ENCODE assay signal across 1 cellular context in the genomic region with DNA sequence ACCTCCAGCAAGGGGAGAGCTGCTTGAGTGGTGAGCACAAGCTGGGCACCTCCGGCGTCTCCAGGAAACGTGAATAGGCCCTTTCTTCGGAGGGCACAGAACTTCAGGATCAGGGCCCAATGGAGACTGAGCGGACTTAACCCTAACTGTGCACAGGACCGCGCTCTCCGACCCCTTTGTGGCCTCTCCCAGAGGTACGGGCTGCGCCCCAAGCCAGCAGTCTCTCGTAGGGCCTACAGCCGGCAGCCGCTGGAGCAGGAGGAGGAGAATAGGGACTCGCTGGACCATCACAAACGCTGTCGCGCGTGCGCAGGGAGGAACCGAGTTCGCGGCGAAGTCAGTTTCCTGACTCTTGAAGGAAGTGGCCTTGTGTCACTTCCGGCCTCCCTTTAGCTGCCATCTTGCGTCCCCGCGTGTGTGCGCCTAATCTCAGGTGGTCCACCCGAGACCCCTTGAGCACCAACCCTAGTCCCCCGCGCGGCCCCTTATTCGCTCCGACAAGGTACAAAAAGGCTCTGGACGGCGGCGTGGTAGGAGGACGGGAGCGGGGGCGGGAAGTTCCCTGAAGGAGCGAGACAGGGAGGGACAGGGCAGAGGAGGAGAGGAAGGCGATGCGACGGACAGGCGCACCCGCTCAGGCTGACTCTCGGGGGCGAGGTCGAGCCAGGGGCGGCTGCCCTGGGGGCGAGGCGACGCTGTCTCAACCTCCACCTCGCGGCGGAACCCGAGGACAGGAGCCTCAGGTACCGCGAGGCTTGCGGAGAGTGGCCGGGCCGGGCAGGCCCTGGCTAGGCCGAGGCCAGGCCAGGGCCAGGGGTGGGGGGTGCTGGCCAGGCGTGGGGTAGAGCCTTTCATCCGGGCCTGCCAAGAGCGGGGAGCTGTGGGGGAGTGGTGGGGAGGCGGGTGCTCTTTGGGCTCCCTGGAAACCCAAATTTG.
A peak's percentile ranks its signal among the peaks of the same experiment; 100 is the strongest.
TF ChIP-seq lines count a peak whose summit lies in the region.

TSS of gene BTF3 (plus strand) at position 386 of the 936 bp plus-strand sequence. CDS start at position 612, 226 bp downstream.

TF ChIP-seq in K562, 482 proteins besides CTCF, POLR2A, EP300 and RAD21 (continued from another document and continues in another):
- TF ChIP-seq, protein P1, sequence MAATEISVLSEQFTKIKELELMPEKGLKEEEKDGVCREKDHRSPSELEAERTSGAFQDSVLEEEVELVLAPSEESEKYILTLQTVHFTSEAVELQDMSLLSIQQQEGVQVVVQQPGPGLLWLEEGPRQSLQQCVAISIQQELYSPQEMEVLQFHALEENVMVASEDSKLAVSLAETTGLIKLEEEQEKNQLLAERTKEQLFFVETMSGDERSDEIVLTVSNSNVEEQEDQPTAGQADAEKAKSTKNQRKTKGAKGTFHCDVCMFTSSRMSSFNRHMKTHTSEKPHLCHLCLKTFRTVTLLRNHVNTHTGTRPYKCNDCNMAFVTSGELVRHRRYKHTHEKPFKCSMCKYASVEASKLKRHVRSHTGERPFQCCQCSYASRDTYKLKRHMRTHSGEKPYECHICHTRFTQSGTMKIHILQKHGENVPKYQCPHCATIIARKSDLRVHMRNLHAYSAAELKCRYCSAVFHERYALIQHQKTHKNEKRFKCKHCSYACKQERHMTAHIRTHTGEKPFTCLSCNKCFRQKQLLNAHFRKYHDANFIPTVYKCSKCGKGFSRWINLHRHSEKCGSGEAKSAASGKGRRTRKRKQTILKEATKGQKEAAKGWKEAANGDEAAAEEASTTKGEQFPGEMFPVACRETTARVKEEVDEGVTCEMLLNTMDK (IDR thresholded peaks at IDR 0.05; ENCODE audit: borderline replicate concordance, insufficient read depth, low read depth, low read length, poor library complexity, severe bottlenecking): no peak
- TF ChIP-seq HSF4 (CRISPR knock-in tag; IDR thresholded peaks at IDR 0.05; ENCODE audit: borderline replicate concordance) (no peak), MNT (conservative IDR thresholded peaks at IDR 0.05) (peak; percentile 70 to 76), ID3 (CRISPR knock-in tag; IDR thresholded peaks at IDR 0.05) (no peak), ID3 (tag; IDR thresholded peaks at IDR 0.05) (peak; percentile 76; the same call in 1 of the 2 replicates), PTBP1 (IDR thresholded peaks at IDR 0.05; ENCODE audit: low read depth, low read length) (no peak), HMG20A (CRISPR knock-in tag; conservative IDR thresholded peaks at IDR 0.05) (no peak), CBX1 (IDR thresholded peaks at IDR 0.05; ENCODE audit: low read depth) (no peak), E2F6 (IDR thresholded peaks at IDR 0.05; ENCODE audit: borderline replicate concordance in 1 of 2, extremely low read depth in 1 of 2, insufficient read depth in 1 of 2, insufficient read length in 1 of 2, low read depth in 1 of 2, low read length in 1 of 2, poor library complexity in 1 of 2, severe bottlenecking in 1 of 2) (peak in 1 of 2 experiments; percentile 36), TOE1 (IDR thresholded peaks at IDR 0.05; ENCODE audit: borderline replicate concordance) (peak; percentile 8; the same call in 1 of the 2 replicates), TOE1 (CRISPR knock-in tag; IDR thresholded peaks at IDR 0.05; ENCODE audit: borderline replicate concordance, low read depth) (peak; percentile 92; the same call in 1 of the 2 replicates), TRIM28 (IDR thresholded peaks at IDR 0.05) (no peak), NKRF (IDR thresholded peaks at IDR 0.05; ENCODE audit: borderline replicate concordance) (peak; percentile 84; the same call in 1 of the 2 replicates), NCOA1 (IDR thresholded peaks at IDR 0.05; ENCODE audit: low read depth) (peak; percentile 73; the same call in 1 of the 2 replicates), E2F3 (CRISPR knock-in tag; IDR thresholded peaks at IDR 0.05) (no peak), TEAD1 (CRISPR knock-in tag; IDR thresholded peaks at IDR 0.05) (peak in 1 of 2 experiments; percentile 67; a peak in 2 of 4 replicates), ARID1B (IDR thresholded peaks at IDR 0.05) (no peak), FOXA1 (IDR thresholded peaks at IDR 0.05; ENCODE audit: borderline replicate concordance) (no peak), TEAD4 (IDR thresholded peaks at IDR 0.05; ENCODE audit: low read length) (no peak; the same call in 1 of the 2 replicates), TEAD4 (CRISPR knock-in tag; IDR thresholded peaks at IDR 0.05; ENCODE audit: borderline replicate concordance) (peak; percentile 75; the same call in 1 of the 2 replicates), COPS2 (conservative IDR thresholded peaks at IDR 0.05) (no peak), HDAC1 (IDR thresholded peaks at IDR 0.05) (peak in 1 of 2 experiments; percentile 74; a peak in 2 of 4 replicates), U2AF2 (optimal IDR thresholded peaks at IDR 0.05; ENCODE audit: low read depth, low read length) (no peak), KLF13 (tag; IDR thresholded peaks at IDR 0.05; ENCODE audit: borderline replicate concordance, low read depth) (0 out of 2 replicates have a peak, but pooled peaks have one; percentile 38), ZNF239 (CRISPR knock-in tag; IDR thresholded peaks at IDR 0.05) (no peak), CBFB (CRISPR knock-in tag; IDR thresholded peaks at IDR 0.05) (0 out of 2 replicates have a peak, but pooled peaks have one; percentile 63), SMARCA4 (IDR thresholded peaks at IDR 0.05) (no peak), ZFP91 (CRISPR knock-in tag; IDR thresholded peaks at IDR 0.05) (no peak), ZEB2 (IDR thresholded peaks at IDR 0.05) (no peak), RBM34 (IDR thresholded peaks at IDR 0.05; ENCODE audit: borderline replicate concordance, insufficient read depth, low read length) (no peak), ZNF707 (CRISPR knock-in tag; conservative IDR thresholded peaks at IDR 0.05) (no peak), ZKSCAN3 (CRISPR knock-in tag; IDR thresholded peaks at IDR 0.05) (no peak), ZBED1 (IDR thresholded peaks at IDR 0.05) (peak; percentile 47; the same call in 1 of the 2 replicates), NELFE (IDR thresholded peaks at IDR 0.05; ENCODE audit: insufficient read depth, insufficient read length) (peak; percentile 49), MTF1 (CRISPR knock-in tag; IDR thresholded peaks at IDR 0.05; ENCODE audit: borderline replicate concordance) (no peak), ELF2 (CRISPR knock-in tag; IDR thresholded peaks at IDR 0.05) (peak; percentile 67), KDM1A (IDR thresholded peaks at IDR 0.05) (no peak), HMG20B (CRISPR knock-in tag; IDR thresholded peaks at IDR 0.05) (no peak), SLC30A9 (CRISPR knock-in tag; IDR thresholded peaks at IDR 0.05) (no peak), ZNF444 (CRISPR knock-in tag; IDR thresholded peaks at IDR 0.05) (no peak), ZC3H11A (IDR thresholded peaks at IDR 0.05; ENCODE audit: low read depth, low read length) (no peak), ZNF76 (CRISPR knock-in tag; IDR thresholded peaks at IDR 0.05; ENCODE audit: borderline replicate concordance) (no peak), RBBP5 (IDR thresholded peaks at IDR 0.05; ENCODE audit: borderline replicate concordance, insufficient read depth, low read length, poor library complexity, severe bottlenecking) (peak; percentile 81), SMARCE1 (IDR thresholded peaks at IDR 0.05) (no peak)
- TF ChIP-seq, protein P2, sequence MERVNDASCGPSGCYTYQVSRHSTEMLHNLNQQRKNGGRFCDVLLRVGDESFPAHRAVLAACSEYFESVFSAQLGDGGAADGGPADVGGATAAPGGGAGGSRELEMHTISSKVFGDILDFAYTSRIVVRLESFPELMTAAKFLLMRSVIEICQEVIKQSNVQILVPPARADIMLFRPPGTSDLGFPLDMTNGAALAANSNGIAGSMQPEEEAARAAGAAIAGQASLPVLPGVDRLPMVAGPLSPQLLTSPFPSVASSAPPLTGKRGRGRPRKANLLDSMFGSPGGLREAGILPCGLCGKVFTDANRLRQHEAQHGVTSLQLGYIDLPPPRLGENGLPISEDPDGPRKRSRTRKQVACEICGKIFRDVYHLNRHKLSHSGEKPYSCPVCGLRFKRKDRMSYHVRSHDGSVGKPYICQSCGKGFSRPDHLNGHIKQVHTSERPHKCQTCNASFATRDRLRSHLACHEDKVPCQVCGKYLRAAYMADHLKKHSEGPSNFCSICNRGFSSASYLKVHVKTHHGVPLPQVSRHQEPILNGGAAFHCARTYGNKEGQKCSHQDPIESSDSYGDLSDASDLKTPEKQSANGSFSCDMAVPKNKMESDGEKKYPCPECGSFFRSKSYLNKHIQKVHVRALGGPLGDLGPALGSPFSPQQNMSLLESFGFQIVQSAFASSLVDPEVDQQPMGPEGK (CRISPR knock-in tag; IDR thresholded peaks at IDR 0.05; ENCODE audit: borderline replicate concordance): no peak
- TF ChIP-seq, protein P3, sequence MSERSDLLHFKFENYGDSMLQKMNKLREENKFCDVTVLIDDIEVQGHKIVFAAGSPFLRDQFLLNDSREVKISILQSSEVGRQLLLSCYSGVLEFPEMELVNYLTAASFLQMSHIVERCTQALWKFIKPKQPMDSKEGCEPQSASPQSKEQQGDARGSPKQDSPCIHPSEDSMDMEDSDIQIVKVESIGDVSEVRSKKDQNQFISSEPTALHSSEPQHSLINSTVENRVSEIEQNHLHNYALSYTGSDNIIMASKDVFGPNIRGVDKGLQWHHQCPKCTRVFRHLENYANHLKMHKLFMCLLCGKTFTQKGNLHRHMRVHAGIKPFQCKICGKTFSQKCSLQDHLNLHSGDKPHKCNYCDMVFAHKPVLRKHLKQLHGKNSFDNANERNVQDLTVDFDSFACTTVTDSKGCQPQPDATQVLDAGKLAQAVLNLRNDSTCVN (CRISPR knock-in tag; IDR thresholded peaks at IDR 0.05): no peak
- TF ChIP-seq, protein P4, sequence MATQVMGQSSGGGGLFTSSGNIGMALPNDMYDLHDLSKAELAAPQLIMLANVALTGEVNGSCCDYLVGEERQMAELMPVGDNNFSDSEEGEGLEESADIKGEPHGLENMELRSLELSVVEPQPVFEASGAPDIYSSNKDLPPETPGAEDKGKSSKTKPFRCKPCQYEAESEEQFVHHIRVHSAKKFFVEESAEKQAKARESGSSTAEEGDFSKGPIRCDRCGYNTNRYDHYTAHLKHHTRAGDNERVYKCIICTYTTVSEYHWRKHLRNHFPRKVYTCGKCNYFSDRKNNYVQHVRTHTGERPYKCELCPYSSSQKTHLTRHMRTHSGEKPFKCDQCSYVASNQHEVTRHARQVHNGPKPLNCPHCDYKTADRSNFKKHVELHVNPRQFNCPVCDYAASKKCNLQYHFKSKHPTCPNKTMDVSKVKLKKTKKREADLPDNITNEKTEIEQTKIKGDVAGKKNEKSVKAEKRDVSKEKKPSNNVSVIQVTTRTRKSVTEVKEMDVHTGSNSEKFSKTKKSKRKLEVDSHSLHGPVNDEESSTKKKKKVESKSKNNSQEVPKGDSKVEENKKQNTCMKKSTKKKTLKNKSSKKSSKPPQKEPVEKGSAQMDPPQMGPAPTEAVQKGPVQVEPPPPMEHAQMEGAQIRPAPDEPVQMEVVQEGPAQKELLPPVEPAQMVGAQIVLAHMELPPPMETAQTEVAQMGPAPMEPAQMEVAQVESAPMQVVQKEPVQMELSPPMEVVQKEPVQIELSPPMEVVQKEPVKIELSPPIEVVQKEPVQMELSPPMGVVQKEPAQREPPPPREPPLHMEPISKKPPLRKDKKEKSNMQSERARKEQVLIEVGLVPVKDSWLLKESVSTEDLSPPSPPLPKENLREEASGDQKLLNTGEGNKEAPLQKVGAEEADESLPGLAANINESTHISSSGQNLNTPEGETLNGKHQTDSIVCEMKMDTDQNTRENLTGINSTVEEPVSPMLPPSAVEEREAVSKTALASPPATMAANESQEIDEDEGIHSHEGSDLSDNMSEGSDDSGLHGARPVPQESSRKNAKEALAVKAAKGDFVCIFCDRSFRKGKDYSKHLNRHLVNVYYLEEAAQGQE (CRISPR knock-in tag; IDR thresholded peaks at IDR 0.05; ENCODE audit: low read depth): no peak
